In genomic region chr4:143281507-143282169, GRCh38 we compare ENCODE assay signal across 13 cellular contexts. TPM values are rescaled to one million over a fixed set of nuclear protein-coding genes. Genes with fewer than 3 reads are reported as not detected.
DNase-seq lines count a peak whose midpoint lies in the region; ATAC-seq, FAIRE-seq and TF ChIP-seq lines count a peak whose summit lies in the region.
"Had no signal": no experiment of that assay in that cellular context is flagged by ENCODE, and none has a peak within 500 bp of the region (broad histone marks: within the 10 kb centered on the region; RNA-seq: fewer than 3 reads in every experiment).

No MANE protein-coding gene starts in this region.

- TF ChIP-seq CTCF in pancreas (IDR thresholded peaks at IDR 0.05), result no peak

- peak overlapping the region; percentile 43 for H3K27ac ChIP-seq in skeletal muscle tissue (ENCODE audit: low read depth, low read length)
- no peak overlapping the region for H3K27ac ChIP-seq in pancreas
- H3K27ac ChIP-seq: C4-2B had no signal

- intact Hi-C loops in pancreas (cut with DNase I), result no loop called here

- H3K9me3 ChIP-seq in skeletal muscle tissue (ENCODE audit: control insufficient read depth in 3 of 3, low read length in 3 of 3) (no peaks in the 10 kb centered on the region), pancreas (no peaks in the 10 kb centered on the region)

- H3K4me3 ChIP-seq in skeletal muscle tissue (ENCODE audit: low read length in 3 of 3) (no peak overlapping the region), pancreas (no peak overlapping the region)

- 88 to 91% methylated on average over 4 of the region's 4 CpGs for WGBS in pancreas, 2 donors

- no peak overlapping the region for H3K9ac ChIP-seq in skeletal muscle tissue (ENCODE audit: low read depth in 1 of 3, low read length in 3 of 3)

- no peak for FAIRE-seq in pancreas (lab: Jason Lieb, UNC)
- FAIRE-seq: small intestine had no signal

- H3K27me3 ChIP-seq in skeletal muscle tissue (ENCODE audit: control insufficient read depth in 3 of 3, insufficient read depth in 3 of 3, low read length in 3 of 3), result no peaks in the 10 kb centered on the region
- no peaks in the 10 kb centered on the region for H3K27me3 ChIP-seq in pancreas

- H3K4me1 ChIP-seq in skeletal muscle tissue (ENCODE audit: control insufficient read depth in 3 of 3, insufficient read depth in 3 of 3, low read length in 3 of 3) (peaks cover 6 to 14% (median 7%) of the 10 kb centered on the region in 3 donors), pancreas (no peaks in the 10 kb centered on the region)

- DNase-seq in LHCN-M2 (ENCODE audit: low read depth) (peak; percentile 18), pancreas (no peak), DMS 273 treated with DMSO at 0.1 percent for 48 hours (lab: John Stamatoyannopoulos, UW) (no peak)
- DNase-seq: central memory CD4-positive, alpha-beta T cell; GOT3; NCI-H2081; NK-92 treated with Interleukin-12 subunit alpha and Interleukin-12 subunit beta, amount 100 ng/mL, for 24 hours; small intestine had no signal

- ATAC-seq in GM19372 (IDR thresholded peaks at IDR 0.05; ENCODE audit: low read depth, unreplicated experiment) (peak; percentile 70), HG02938 (IDR thresholded peaks at IDR 0.05; ENCODE audit: unreplicated experiment) (peak; percentile 83), HG03571 (IDR thresholded peaks at IDR 0.05; ENCODE audit: unreplicated experiment) (no peak), pancreas (no peak)

- H3K36me3 ChIP-seq in skeletal muscle tissue (ENCODE audit: control insufficient read depth in 3 of 3, insufficient read depth in 3 of 3, low read length in 3 of 3) (no peaks in the 10 kb centered on the region), pancreas (no peaks in the 10 kb centered on the region)

RNA-seq across cellular contexts. Expression of gene GAB1, which starts 55.0 kb away (rescaled TPM):
- 3.6 and 5.9 TPM in 2 replicates for total RNA-seq in LHCN-M2 (2014; rRNA removed)
- polyA plus RNA-seq in LHCN-M2 (2012), result 1.9 TPM
- total RNA-seq in skeletal muscle tissue, result 36.0 TPM
- total RNA-seq in pancreas, result 10 to 100 TPM in 4 of 6 donors, 1 to 10 TPM in 2; 5.8 to 21.2 (median 10.1) TPM
- polyA plus RNA-seq in pancreas, result 1 to 10 TPM; 3.0 to 3.3 TPM

Comparison
In these comparisons a context has a peak if more than half of its experiments do, and no peak if none do; other contexts are left out.
1. ATAC-seq: peak in GM19372 (single experiment) and HG02938 (single experiment); none in HG03571 (single experiment) and pancreas (0 of 4).